ENCODE assay signal across 24 cellular contexts in the genomic region with DNA sequence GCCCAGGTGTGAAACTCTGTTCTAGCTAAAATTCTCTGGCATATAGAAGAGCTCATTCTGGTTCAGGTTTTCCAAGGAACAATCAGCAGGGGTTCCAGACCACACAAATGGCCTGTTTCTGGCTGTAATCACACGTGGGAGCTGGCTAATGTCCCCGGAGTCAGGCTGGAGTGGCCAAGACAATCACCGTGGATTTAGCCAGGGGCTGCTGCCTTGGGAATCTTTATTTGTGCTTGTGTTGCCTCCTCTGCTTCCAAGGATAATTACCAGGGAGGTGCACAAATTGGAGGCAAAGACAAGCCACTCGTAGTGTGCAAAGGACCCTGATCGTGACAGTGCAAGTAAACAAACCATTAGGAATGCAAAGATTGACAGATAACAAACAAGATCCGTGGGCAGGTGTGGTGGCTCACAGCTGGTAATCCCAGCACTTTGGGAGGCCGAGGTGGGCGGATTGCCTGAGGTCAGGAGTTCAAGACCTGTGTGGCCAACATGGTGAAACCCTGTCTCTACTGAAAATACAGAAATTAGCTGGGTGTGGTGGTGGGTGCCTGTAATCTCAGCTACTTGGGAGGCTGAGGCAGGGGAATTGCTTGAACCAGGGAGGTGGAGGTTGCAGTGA.
DNase-seq lines count a peak whose midpoint lies in the region; ATAC-seq and TF ChIP-seq lines count a peak whose summit lies in the region.
"Had no signal": no experiment of that assay in that cellular context is flagged by ENCODE, and none has a peak within 500 bp of the region (broad histone marks: within the 10 kb centered on the region; RNA-seq: fewer than 3 reads in every experiment).

No MANE protein-coding gene starts in this region.

- H2BK15ac ChIP-seq in mesendoderm (replicated peaks; ENCODE audit: low read depth) = no peak overlapping the region

- H3K4me3 ChIP-seq in HEK293 (ENCODE audit: low read depth, low read length) (no peak overlapping the region), RWPE2 (ENCODE audit: severe bottlenecking) (no peak overlapping the region), mesendoderm (ENCODE audit: low read length) (no peak overlapping the region)
- H3K4me3 ChIP-seq: HAP-1, K562, tibial nerve had no signal

- H3K4me2 ChIP-seq in mesendoderm (ENCODE audit: low read length) = no peak overlapping the region

- H2BK5ac ChIP-seq in mesendoderm (ENCODE audit: low read length) = no peak overlapping the region

- peaks cover 26% of the 10 kb centered on the region in 2 donors for H3K27me3 Mint-ChIP-seq in stimulated activated naive B cell treated with anti-CD40 and anti-IgM and Interleukin-4, amounts not matched to agents 10 μg/mL and 1 μg/mL and 100 μg/mL, for 72 hours

- H3K9me3 ChIP-seq in HEK293 (ENCODE audit: control insufficient read depth, insufficient read depth, low read depth, low read length) = no peaks in the 10 kb centered on the region
- peaks cover 8% of the 10 kb centered on the region for H3K9me3 ChIP-seq in RWPE2 (ENCODE audit: severe bottlenecking)
- H3K9me3 ChIP-seq: BE2C, HAP-1, tibial nerve had no signal

- CTCF ChIA-PET in HEK293 (lab: Yijun Ruan, JAX) = interaction anchor here (0.7 to 0.8 kb wide), 3 partner anchors 24 to 71 kb away, joined by 3 to 4 read pairs (median 3); no protein-coding TSS in a partner anchor

- POLR2A ChIA-PET in HEK293 (lab: Yijun Ruan, JAX) = no interaction called here

- H3K9ac ChIP-seq in mesendoderm (ENCODE audit: low read length) = no peak overlapping the region

- H3K23ac ChIP-seq in mesendoderm (ENCODE audit: low read length) = no peak overlapping the region

- H3K4me3 Mint-ChIP-seq in stimulated activated naive B cell treated with anti-CD40 and anti-IgM and Interleukin-4, amounts not matched to agents 10 μg/mL and 1 μg/mL and 100 μg/mL, for 72 hours = no peak overlapping the region
- H3K4me3 Mint-ChIP-seq: activated T-cell treated with anti-CD3 and anti-CD28 coated beads, Interleukin-2, amount 50 U/mL, for 72 hours; mesothelial cell of epicardium; naive B cell had no signal

- no peaks in the 10 kb centered on the region for H3K27me3 ChIP-seq in RWPE2 (ENCODE audit: insufficient read depth, poor library complexity, severe bottlenecking)
- H3K27me3 ChIP-seq in mesendoderm (ENCODE audit: insufficient read depth, low read length, poor library complexity) = no peaks in the 10 kb centered on the region
- H3K27me3 ChIP-seq: BE2C, tibial nerve had no signal

- H3K27ac ChIP-seq in HEK293 (ENCODE audit: extremely low read depth, low read depth, low read length) (no peak overlapping the region), RWPE2 (ENCODE audit: poor library complexity, severe bottlenecking) (no peak overlapping the region), mesendoderm (ENCODE audit: low read depth, low read length) (no peak overlapping the region)
- H3K27ac ChIP-seq: brain microvascular endothelial cell, tibial nerve had no signal

- H4K5ac ChIP-seq in mesendoderm (ENCODE audit: low read length) = no peak overlapping the region

- H3K4ac ChIP-seq in mesendoderm (ENCODE audit: low read depth, low read length) = no peak overlapping the region

- H3K4me1 ChIP-seq in HEK293 (ENCODE audit: control insufficient read depth, insufficient read depth, low read length) (no peaks in the 10 kb centered on the region), RWPE2 (ENCODE audit: insufficient read depth, poor library complexity, severe bottlenecking) (no peaks in the 10 kb centered on the region), mesendoderm (ENCODE audit: control insufficient read depth, low read depth, low read length) (no peaks in the 10 kb centered on the region)
- H3K4me1 ChIP-seq: BE2C, HAP-1 had no signal

- H3K4me1 Mint-ChIP-seq in stimulated activated naive B cell treated with anti-CD40 and anti-IgM and Interleukin-4, amounts not matched to agents 10 μg/mL and 1 μg/mL and 100 μg/mL, for 72 hours = no peaks in the 10 kb centered on the region
- H3K4me1 Mint-ChIP-seq: naive B cell had no signal

- ATAC-seq in RWPE2 (ENCODE audit: low read depth) = no peak
- no peak for ATAC-seq in stimulated activated naive B cell treated with anti-CD40 and anti-IgM and Interleukin-4, amounts not matched to agents 10 μg/mL and 1 μg/mL and 100 μg/mL, for 72 hours (replicated peaks)
- ATAC-seq: activated T-cell treated with anti-CD3 and anti-CD28 coated beads, Interleukin-2, amount 50 U/mL, for 72 hours; K562 had no signal

- no peaks in the 10 kb centered on the region for H3K79me2 ChIP-seq in mesendoderm (ENCODE audit: control insufficient read depth, insufficient read depth, low read length)

- no CpG with 5 or more reads among the region's 8 CpGs for WGBS in mesendoderm (ENCODE audit: extremely low coverage, insufficient coverage, low lambda C conversion rate)

- peaks cover 0 to 2% of the 10 kb centered on the region in 2 donors for H3K36me3 Mint-ChIP-seq in stimulated activated naive B cell treated with anti-CD40 and anti-IgM and Interleukin-4, amounts not matched to agents 10 μg/mL and 1 μg/mL and 100 μg/mL, for 72 hours
- H3K36me3 Mint-ChIP-seq: mesothelial cell of epicardium, naive B cell had no signal

- H4K8ac ChIP-seq in mesendoderm (ENCODE audit: low read depth, low read length) = no peak overlapping the region

- H3K27ac Mint-ChIP-seq in stimulated activated naive B cell treated with anti-CD40 and anti-IgM and Interleukin-4, amounts not matched to agents 10 μg/mL and 1 μg/mL and 100 μg/mL, for 72 hours = no peak overlapping the region
- H3K27ac Mint-ChIP-seq: activated T-cell treated with anti-CD3 and anti-CD28 coated beads, Interleukin-2, amount 50 U/mL, for 72 hours; mesothelial cell of epicardium; naive B cell had no signal

- no peaks in the 10 kb centered on the region for H3K79me1 ChIP-seq in mesendoderm (ENCODE audit: low read length)

- TF ChIP-seq CTCF in HEK293 (tag by site-specific recombination; IDR thresholded peaks at IDR 0.05) = no peak
- no peak for TF ChIP-seq CTCF in RWPE2 (IDR thresholded peaks at IDR 0.05; ENCODE audit: poor library complexity, severe bottlenecking)

- H2BK120ac ChIP-seq in mesendoderm (ENCODE audit: low read depth, low read length) = no peak overlapping the region

- no peak overlapping the region for H3K56ac ChIP-seq in mesendoderm (ENCODE audit: low read length)

- DNase-seq in NCI-H1417 treated with DMSO at 0.1 percent for 48 hours (lab: John Stamatoyannopoulos, UW) (peak; percentile 78), RWPE2 (ENCODE audit: low spot score) (peak; percentile 55), mesendoderm (peak; percentile 44), Kasumi-1 (lab: John Stamatoyannopoulos, UW) (no peak), DMS 273 treated with DMSO at 0.1 percent for 48 hours (lab: John Stamatoyannopoulos, UW) (no peak)
- no peak for DNase-seq in stimulated activated naive B cell treated with anti-CD40 and anti-IgM and Interleukin-4, amounts not matched to agents 10 μg/mL and 1 μg/mL and 100 μg/mL, for 72 hours
- DNase-seq: ACHN; activated CD4-positive, alpha-beta T cell treated with anti-CD3 and anti-CD28 coated beads, Interleukin-2, amount 50 U/mL, for 1 hour; activated naive CD4-positive, alpha-beta T cell; activated T-cell treated with anti-CD3 and anti-CD28 coated beads, Interleukin-2, amount 50 U/mL, for 72 hours; BE2C; brain microvascular endothelial cell; naive B cell; NCI-H187; NCI-H446; nucleus accumbens; Right ventricle myocardium superior; T1000; WERI-Rb-1 had no signal

- no peak overlapping the region for H2AK5ac ChIP-seq in mesendoderm (ENCODE audit: low read length)

- peaks cover 0 to 4% of the 10 kb centered on the region in 2 donors for H3K9me3 Mint-ChIP-seq in stimulated activated naive B cell treated with anti-CD40 and anti-IgM and Interleukin-4, amounts not matched to agents 10 μg/mL and 1 μg/mL and 100 μg/mL, for 72 hours
- H3K9me3 Mint-ChIP-seq: activated T-cell treated with anti-CD3 and anti-CD28 coated beads, Interleukin-2, amount 50 U/mL, for 72 hours had no signal

- H3K36me3 ChIP-seq in HEK293 (ENCODE audit: control insufficient read depth in 2 of 2, insufficient read depth in 1 of 2, low read length in 2 of 2) (no peaks in the 10 kb centered on the region), RWPE2 (ENCODE audit: low read depth) (no peaks in the 10 kb centered on the region), mesendoderm (ENCODE audit: control insufficient read depth, insufficient read depth, low read length) (no peaks in the 10 kb centered on the region)
- H3K36me3 ChIP-seq: BE2C, brain microvascular endothelial cell, HAP-1, tibial nerve had no signal

- H3K18ac ChIP-seq in mesendoderm (ENCODE audit: low read length) = no peak overlapping the region

TF ChIP-seq in HEK293, 187 proteins besides CTCF, POLR2A, EP300 and RAD21:
- no peak for TF ChIP-seq PRDM6 (tag by site-specific recombination; IDR thresholded peaks at IDR 0.05)
- TF ChIP-seq BCL11A (tag by site-specific recombination; IDR thresholded peaks at IDR 0.05; ENCODE audit: low read depth) = no peak
- TF ChIP-seq EGR2 (tag by site-specific recombination; IDR thresholded peaks at IDR 0.05; ENCODE audit: low read depth) = peak; percentile 75
- peak; percentile 91 for TF ChIP-seq ZFHX2 (tag by site-specific recombination; conservative IDR thresholded peaks at IDR 0.05)
- peak; percentile 88 for TF ChIP-seq GLIS1 (tag by site-specific recombination; IDR thresholded peaks at IDR 0.05)
- TF ChIP-seq ZNF664 (tag by site-specific recombination; IDR thresholded peaks at IDR 0.05) = no peak
- TF ChIP-seq ZFP41 (tag by site-specific recombination; IDR thresholded peaks at IDR 0.05; ENCODE audit: borderline replicate concordance) = no peak
- no peak for TF ChIP-seq GFI1B (tag by site-specific recombination; IDR thresholded peaks at IDR 0.05)
- TF ChIP-seq SP7 (tag by site-specific recombination; IDR thresholded peaks at IDR 0.05) = peak; percentile 45; the same call in 1 of the 2 replicates
- 0 out of 2 replicates have a peak, but pooled peaks have one; percentile 21 for TF ChIP-seq ZNF341 (tag by site-specific recombination; IDR thresholded peaks at IDR 0.05; ENCODE audit: low read depth)

Comparison
In these comparisons a context has a peak if more than half of its experiments do, and no peak if none do; other contexts are left out.
1. DNase-seq: peak in NCI-H1417 treated with DMSO at 0.1 percent for 48 hours (single experiment), RWPE2 (single experiment) and mesendoderm (single experiment); none in stimulated activated naive B cell treated with anti-CD40 and anti-IgM and Interleukin-4, amounts not matched to agents 10 μg/mL and 1 μg/mL and 100 μg/mL, for 72 hours (single experiment), Kasumi-1 (0 of 2) and DMS 273 treated with DMSO at 0.1 percent for 48 hours (single experiment).